ENCODE assay signal across 24 cellular contexts in the genomic region with DNA sequence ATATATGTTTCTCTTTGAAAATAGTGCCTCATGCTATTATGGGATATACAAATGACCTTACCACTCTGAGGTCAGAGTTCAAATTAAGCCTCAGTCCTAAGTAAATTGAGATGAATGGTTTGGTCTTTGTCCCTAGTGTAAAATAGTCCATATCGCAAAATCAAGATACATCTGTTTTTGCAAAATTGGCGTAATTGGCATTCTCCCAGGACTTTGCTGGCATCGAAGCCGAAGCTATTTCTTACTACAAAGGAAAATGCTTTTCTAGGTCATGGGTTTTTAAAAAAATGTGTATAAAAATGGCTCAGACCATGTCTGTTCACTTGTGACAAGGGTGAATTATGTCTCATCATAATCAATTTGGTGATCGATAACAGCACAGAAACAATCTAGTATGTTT. TPM values are rescaled to one million over a fixed set of nuclear protein-coding genes. Genes with fewer than 3 reads are reported as not detected.
"Had no signal": no experiment of that assay in that cellular context is flagged by ENCODE, and none has a peak within 500 bp of the region (broad histone marks: within the 10 kb centered on the region; RNA-seq: fewer than 3 reads in every experiment).

No MANE protein-coding gene starts in this region.

- ATAC-seq: Right ventricle myocardium inferior had no signal

- DNase-seq: KBM-7; MV-4-11; NCI-H1048; NCI-H1105; NCI-H1417; NCI-H1436 treated with DMSO at 0.1 percent for 48 hours; NCI-H1694; NCI-H187 treated with DMSO at 0.1 percent for 48 hours; NCI-H2029 treated with DMSO at 0.1 percent for 48 hours; NCI-H2171 treated with DMSO at 0.1 percent for 48 hours; NCI-H345; NCI-H524; NCI-H526 treated with DMSO at 0.1 percent for 48 hours; NCI-H774; NK-92 treated with Interleukin-12 subunit alpha and Interleukin-12 subunit beta, amount 100 ng/mL, for 24 hours; OCI-M1; PC-9; Peyer's patch; SHP77 treated with DMSO at 0.1 percent for 48 hours; SJCRH30 had no signal

RNA-seq across cellular contexts. Expression of a gene that starts 25.9 kb away (rescaled TPM):
- total RNA-seq: LHCN-M2, MCF 10A, RPMI7951 had no signal
